8 cellular contexts compared by ENCODE assay signal in the genomic region with DNA sequence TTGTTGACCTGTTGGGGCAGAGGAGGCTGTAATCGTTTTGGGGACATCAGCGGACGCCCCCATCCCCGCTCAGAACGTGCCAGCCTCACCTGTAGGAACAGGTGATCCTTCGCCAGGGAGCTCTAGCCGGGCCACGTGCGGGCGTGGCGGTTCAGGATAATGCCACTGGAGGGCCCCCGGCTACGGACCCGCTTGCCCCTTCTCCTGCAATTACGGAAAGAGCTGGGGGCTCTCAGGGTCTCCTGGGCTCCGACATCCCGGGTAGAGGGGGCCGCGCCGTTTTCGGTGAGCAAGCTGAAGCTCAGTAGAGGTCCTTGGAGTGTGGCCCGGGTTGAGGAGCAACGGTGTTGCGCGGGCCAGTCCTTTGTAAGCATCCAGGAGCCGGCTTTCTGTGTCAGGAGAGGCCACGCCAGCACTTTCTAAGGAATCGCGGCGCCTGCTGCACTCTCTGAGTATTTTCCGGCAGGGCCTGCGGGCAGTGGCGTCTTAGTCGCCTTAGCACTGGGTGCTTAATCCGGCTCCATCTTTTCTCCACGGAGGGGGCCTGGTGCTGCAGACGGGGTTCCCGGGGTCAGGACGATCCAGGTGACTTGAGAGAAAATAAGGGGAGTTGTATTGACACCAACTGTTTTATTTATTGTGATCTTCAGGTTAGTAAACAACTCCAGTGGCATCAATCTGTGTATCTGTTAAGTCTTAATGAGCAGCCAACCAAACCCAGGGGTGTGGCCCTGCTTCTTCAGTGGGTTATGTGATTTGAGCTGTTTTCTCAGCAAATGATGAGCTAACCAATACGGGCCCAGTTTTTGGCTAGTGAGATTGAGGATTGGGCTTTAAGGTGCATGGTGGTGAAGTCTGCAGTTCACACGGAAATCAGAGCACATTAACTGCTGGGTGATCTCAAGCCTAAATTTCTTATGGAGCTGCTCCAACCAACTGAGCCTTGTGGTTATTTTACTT. TPM values are rescaled to one million over a fixed set of nuclear protein-coding genes. Genes with fewer than 3 reads are reported as not detected.
A peak's percentile ranks its signal among the peaks of the same experiment; 100 is the strongest.
DNase-seq lines count a peak whose midpoint lies in the region; ATAC-seq, FAIRE-seq and TF ChIP-seq lines count a peak whose summit lies in the region.

No MANE protein-coding gene starts in this region.

- H3K4me3 ChIP-seq in HAP-1, result peak overlapping the region; percentile 51
- peak overlapping the region; percentile 34 to 77 (median 71); a peak in 5 of 6 replicates for H3K4me3 ChIP-seq in HepG2 (replicated peaks in 1 of 3; ENCODE audit: insufficient read depth in 1 of 3, low read depth in 2 of 3, low read length in 3 of 3)
- peak overlapping the region; percentile 70 to 86 for H3K4me3 ChIP-seq in stomach smooth muscle (ENCODE audit: low read length in 2 of 2)

- no peak overlapping the region for H2AFZ ChIP-seq in HepG2 (ENCODE audit: low read length)

- in situ Hi-C loops in HAP-1 (cut with MboI; ENCODE audit: low sequenced_read_pairs) (no loop called here), HepG2 (cut with HindIII; ENCODE audit: extremely low pct_ligation_motif_present, low pct_unique_long_range_greater_than_20kb) (loop anchor here (5.0 kb wide), 1 partner anchor 85 kb away; no protein-coding TSS in a partner anchor)

- ATAC-seq in HepG2, result no peak

- H3K9ac ChIP-seq in HepG2 (ENCODE audit: insufficient read depth, low read depth, low read length) (no peak overlapping the region), stomach smooth muscle (ENCODE audit: low read length in 2 of 2) (peak overlapping the region; percentile 84 to 93)

- CTCF ChIA-PET in HepG2 (lab: Yijun Ruan, JAX; ENCODE audit: low intra/inter-chr PET ratio, low total read pairs), result no interaction called here

- peak overlapping the region; percentile 75 for H3K4me2 ChIP-seq in HepG2 (ENCODE audit: low read depth, low read length)

- H3K27me3 ChIP-seq in HAP-1 (ENCODE audit: low read depth), result no peaks in the 10 kb centered on the region
- H3K27me3 ChIP-seq in HepG2 (ENCODE audit: control insufficient read depth in 1 of 2, insufficient read depth in 2 of 2, low read length in 2 of 2), result peaks cover 0 to 34% of the 10 kb centered on the region in 2 experiments; a peak in 2 of 5 replicates
- no peaks in the 10 kb centered on the region for H3K27me3 ChIP-seq in stomach smooth muscle (ENCODE audit: control insufficient read depth in 1 of 2, insufficient read depth in 2 of 2, low read length in 2 of 2)

- H3K27ac ChIP-seq in HepG2 (ENCODE audit: extremely low read length, insufficient read depth, low read length) (no peak overlapping the region), stomach smooth muscle (ENCODE audit: low read length) (peak overlapping the region; percentile 90)

- POLR2A ChIA-PET in HepG2 (lab: Yijun Ruan, JAX), result interaction anchor here (0.5 kb wide), 1 partner anchor 1819 kb away, joined by 4 read pairs; the partner anchor contains the start of gene NAPG

- BruUV-seq in HepG2 (replicated peaks; lab: Mats Ljungman, UMichigan), result TSS peak; percentile 50

- FAIRE-seq in HepG2 (lab: Jason Lieb, UNC), result no peak

- H3K36me3 ChIP-seq in HAP-1 (replicated peaks), result 0 out of 2 replicates have a peak, but pooled peaks cover 5% of the 10 kb centered on the region
- no peaks in the 10 kb centered on the region for H3K36me3 ChIP-seq in HepG2 (replicated peaks in 1 of 2; ENCODE audit: control insufficient read depth in 1 of 2, insufficient read depth in 2 of 2, low read length in 2 of 2)
- no peaks in the 10 kb centered on the region for H3K36me3 ChIP-seq in stomach smooth muscle (ENCODE audit: control insufficient read depth in 2 of 2, insufficient read depth in 2 of 2, low read length in 2 of 2)

- no peak for TF ChIP-seq POLR2A in HepG2 (IDR thresholded peaks at IDR 0.05; ENCODE audit: insufficient read depth in 1 of 2, low read depth in 2 of 2, low read length in 2 of 2)

- H3K79me2 ChIP-seq in HepG2 (ENCODE audit: insufficient read depth, low read length), result peaks cover 2% of the 10 kb centered on the region

- TF ChIP-seq CTCF in HepG2 (CRISPR knock-in tag; IDR thresholded peaks at IDR 0.05), result peak; percentile 36

- H3K9me3 ChIP-seq in HAP-1 (no peaks in the 10 kb centered on the region), HepG2 (ENCODE audit: low read length) (no peaks in the 10 kb centered on the region), stomach smooth muscle (ENCODE audit: control insufficient read depth in 2 of 2, low read length in 2 of 2) (no peaks in the 10 kb centered on the region)

- 62% methylated on average over 24 of the region's 41 CpGs for WGBS in HepG2 (ENCODE audit: low lambda C conversion rate)

- no peaks in the 10 kb centered on the region for H4K20me1 ChIP-seq in HepG2 (ENCODE audit: insufficient read depth, low read length)

- TF ChIP-seq EP300 in HepG2 (IDR thresholded peaks at IDR 0.05; ENCODE audit: low read depth in 2 of 2, low read length in 2 of 2) (no peak), HepG2 (CRISPR knock-in tag; IDR thresholded peaks at IDR 0.05; ENCODE audit: borderline replicate concordance) (no peak)

- DNase-seq in Ammon's horn (ENCODE audit: low spot score) (peak; percentile 43), HAP-1 (ENCODE audit: low spot score in 2 of 2) (peak; percentile 74 to 82), RPMI7951 (ENCODE audit: low read depth) (peak; percentile 74), dedifferentiated amniotic fluid mesenchymal stem cell (ENCODE audit: extremely low spot score) (peak; percentile 47), HepG2 (ENCODE audit: low spot score) (no peak), cortex of kidney (lab: John Stamatoyannopoulos, UW) (no peak), GF-D8 (lab: John Stamatoyannopoulos, UW) (no peak)

- H3K4me1 ChIP-seq in HAP-1 (peaks cover 15% of the 10 kb centered on the region), HepG2 (ENCODE audit: insufficient read depth, low read length) (peaks cover 45% of the 10 kb centered on the region), stomach smooth muscle (ENCODE audit: control insufficient read depth, insufficient read depth, low read length) (peaks cover 40% of the 10 kb centered on the region)

- no peak for TF ChIP-seq RAD21 in HepG2 (CRISPR knock-in tag; IDR thresholded peaks at IDR 0.05)

- intact Hi-C loops in HepG2 (cut with micrococcal nuclease; ENCODE audit: unreplicated experiment), result loop anchor here (10.0 kb wide), 1 partner anchor 88 kb away; no protein-coding TSS in a partner anchor

TF ChIP-seq in HepG2, 621 proteins besides CTCF, POLR2A, EP300 and RAD21 (continues in another document):
- TF ChIP-seq ATF1 (CRISPR knock-in tag; IDR thresholded peaks at IDR 0.05) (no peak), ZNF136 (CRISPR knock-in tag; IDR thresholded peaks at IDR 0.05; ENCODE audit: low read depth) (no peak), ZNF10 (CRISPR knock-in tag; IDR thresholded peaks at IDR 0.05; ENCODE audit: borderline replicate concordance, low read depth) (no peak), ZNF251 (CRISPR knock-in tag; IDR thresholded peaks at IDR 0.05) (no peak), ATM (IDR thresholded peaks at IDR 0.05; ENCODE audit: borderline replicate concordance) (no peak), BHLHE40 (IDR thresholded peaks at IDR 0.05; ENCODE audit: low read length) (no peak), ZIK1 (CRISPR knock-in tag; IDR thresholded peaks at IDR 0.05; ENCODE audit: borderline replicate concordance, low read depth) (no peak)
- TF ChIP-seq, protein P1, sequence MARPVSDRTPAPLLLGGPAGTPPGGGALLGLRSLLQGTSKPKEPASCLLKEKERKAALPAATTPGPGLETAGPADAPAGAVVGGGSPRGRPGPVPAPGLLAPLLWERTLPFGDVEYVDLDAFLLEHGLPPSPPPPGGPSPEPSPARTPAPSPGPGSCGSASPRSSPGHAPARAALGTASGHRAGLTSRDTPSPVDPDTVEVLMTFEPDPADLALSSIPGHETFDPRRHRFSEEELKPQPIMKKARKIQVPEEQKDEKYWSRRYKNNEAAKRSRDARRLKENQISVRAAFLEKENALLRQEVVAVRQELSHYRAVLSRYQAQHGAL (CRISPR knock-in tag; IDR thresholded peaks at IDR 0.05; ENCODE audit: not compliant biosample characterization), result no peak

RNA-seq across cellular contexts. Expression of gene MTCL1, which starts 1.9 kb away (rescaled TPM):
- total RNA-seq in RPMI7951 (2014; rRNA removed; shearing (Covaris generic)), result 7.6 and 9.3 TPM in 2 replicates
- 1.5 and 3.1 TPM in 2 replicates for total RNA-seq in HepG2 (2016; rRNA removed; fragmentation: Illumina TruSeq; extraction: Trizol)
- total RNA-seq in HepG2 (2016; cell fraction: cytosol; rRNA removed; fragmentation: Illumina TruSeq; extraction: Trizol; ENCODE audit: low read depth), result 13.2 and 14.6 TPM in 2 replicates
- total RNA-seq in HepG2 (2016; cell fraction: insoluble cytoplasmic fraction; rRNA removed; fragmentation: Illumina TruSeq; extraction: Trizol), result 1.3 and 2.8 TPM in 2 replicates
- 3.0 and 3.1 TPM in 2 replicates for total RNA-seq in HepG2 (2016; cell fraction: membrane; rRNA removed; fragmentation: Illumina TruSeq; extraction: Trizol)
- total RNA-seq in HepG2 (2016; cell fraction: nucleus; rRNA removed; fragmentation: Illumina TruSeq; extraction: Trizol), result 3.9 and 5.1 TPM in 2 replicates
- 2.0 and 3.2 TPM in 2 replicates for polyA plus RNA-seq in HepG2 (2011; rRNA removed)
- 1.5 and 2.5 TPM in 2 replicates for polyA plus RNA-seq in HepG2 (2011; cell fraction: cytosol; rRNA removed)
- polyA plus RNA-seq in HepG2 (2011; cell fraction: nucleus; rRNA removed), result 6.4 and 11.2 TPM in 2 replicates
- 1.3 and 1.7 TPM in 2 replicates for polyA plus RNA-seq in HepG2 (2012)
- 0.06 and 0.15 TPM in 2 replicates for polyA plus RNA-seq in HepG2 (2016; cell fraction: cytosol; fragmentation: Illumina TruSeq; extraction: Trizol; ENCODE audit: low read depth)
- 1.9 and 2.2 TPM in 2 replicates for polyA plus RNA-seq in HepG2 (2016; cell fraction: insoluble cytoplasmic fraction; fragmentation: Illumina TruSeq; extraction: Trizol; ENCODE audit: low read depth)
- 0.32 and 0.42 TPM in 2 replicates for polyA plus RNA-seq in HepG2 (2016; cell fraction: membrane; fragmentation: Illumina TruSeq; extraction: Trizol; ENCODE audit: low read depth)
- polyA plus RNA-seq in HepG2 (2016; cell fraction: nucleus; fragmentation: Illumina TruSeq; extraction: Trizol; ENCODE audit: insufficient read depth, low read depth), result 5.4 and 6.1 TPM in 2 replicates
- 6.9 and 30.0 TPM in 2 replicates for polyA minus RNA-seq in HepG2 (2011; rRNA and poly(A)+ RNA removed; ENCODE audit: low replicate concordance)
- 2.4 and 3.2 TPM in 2 replicates for polyA minus RNA-seq in HepG2 (2011; cell fraction: cytosol; rRNA and poly(A)+ RNA removed)
- 13.9 and 18.2 TPM in 2 replicates for polyA minus RNA-seq in HepG2 (2011; cell fraction: nucleus; rRNA and poly(A)+ RNA removed)

Comparison
In these comparisons a context has a peak if more than half of its experiments do, and no peak if none do; other contexts are left out.
1. DNase-seq: peak in Ammon's horn (single experiment), HAP-1 (2 of 2), RPMI7951 (single experiment) and dedifferentiated amniotic fluid mesenchymal stem cell (single experiment); none in HepG2 (single experiment), cortex of kidney (single experiment) and GF-D8 (single experiment).
2. Peak in every context shown above with its lines, with median percentiles within 50 percentile points of each other: H3K4me3 ChIP-seq.